ENCODE assay signal across 1 cellular context in the genomic region with DNA sequence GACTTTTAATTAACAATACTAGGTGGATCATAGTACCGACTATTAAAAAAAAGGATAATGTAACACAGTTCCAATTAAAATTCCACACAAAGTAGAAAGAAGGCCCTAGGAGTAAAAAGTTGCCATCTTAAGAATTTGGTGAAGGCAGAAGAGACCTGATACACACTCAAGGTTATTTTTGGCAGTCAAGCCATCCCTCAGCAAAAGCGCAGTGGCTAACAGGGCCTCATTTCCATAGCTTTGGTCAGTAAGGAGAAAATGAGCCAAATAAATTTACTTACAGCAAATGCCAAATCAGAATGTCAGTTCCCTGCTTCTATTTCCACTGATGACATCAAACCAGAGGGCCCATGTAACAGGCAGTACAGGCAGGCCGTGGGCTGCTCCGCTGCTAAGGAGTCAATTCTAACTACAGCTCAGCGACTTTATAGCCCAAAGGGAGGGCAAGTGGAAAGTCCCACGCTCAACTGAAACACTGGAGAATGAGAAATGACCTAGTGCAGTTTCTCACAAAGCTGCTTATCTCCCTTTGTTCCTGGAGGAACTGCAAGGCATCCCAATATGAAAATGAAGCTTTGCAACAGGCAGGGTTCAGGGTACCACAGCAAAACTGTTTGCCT.
TF ChIP-seq lines count a peak whose summit lies in the region.

No MANE protein-coding gene starts in this region.

TF ChIP-seq in GM12878, 131 proteins besides CTCF, POLR2A, EP300 and RAD21 (continues in another document):
- TF ChIP-seq SMARCA5 (IDR thresholded peaks at IDR 0.05) (no peak), ZNF384 (IDR thresholded peaks at IDR 0.05; ENCODE audit: borderline replicate concordance, low read depth, low read length) (no peak), IRF4 (IDR thresholded peaks at IDR 0.05; ENCODE audit: low read depth, low read length) (0 out of 2 replicates have a peak, but pooled peaks have one; percentile 29), NR2F1 (conservative IDR thresholded peaks at IDR 0.05) (no peak), POU2F2 (IDR thresholded peaks at IDR 0.05; ENCODE audit: borderline replicate concordance, low read depth, low read length) (no peak), HDGF (IDR thresholded peaks at IDR 0.05) (no peak), FOXK2 (IDR thresholded peaks at IDR 0.05) (no peak), GABPA (IDR thresholded peaks at IDR 0.05; ENCODE audit: low read depth) (no peak), RUNX3 (IDR thresholded peaks at IDR 0.05; ENCODE audit: low read length) (peak; percentile 21; the same call in 1 of the 2 replicates), ZSCAN29 (IDR thresholded peaks at IDR 0.05) (no peak), CEBPB (IDR thresholded peaks at IDR 0.05; ENCODE audit: borderline replicate concordance in 1 of 2, low read depth in 2 of 2, low read length in 2 of 2) (no peak), EZH2 (IDR thresholded peaks at IDR 0.05; ENCODE audit: borderline replicate concordance, control insufficient read depth, low read depth, low read length) (no peak), BMI1 (IDR thresholded peaks at IDR 0.05; ENCODE audit: borderline replicate concordance) (no peak), ZZZ3 (IDR thresholded peaks at IDR 0.05; ENCODE audit: control insufficient read depth, insufficient read length, low read depth) (no peak), RAD51 (IDR thresholded peaks at IDR 0.05) (no peak), TAF1 (IDR thresholded peaks at IDR 0.05; ENCODE audit: borderline replicate concordance, low read depth, low read length) (no peak), IKZF2 (IDR thresholded peaks at IDR 0.05) (peak; percentile 74 to 75), ZNF24 (IDR thresholded peaks at IDR 0.05) (no peak), CHD2 (IDR thresholded peaks at IDR 0.05; ENCODE audit: borderline replicate concordance, low read depth, low read length) (no peak), POLR2AphosphoS5 (IDR thresholded peaks at IDR 0.05; ENCODE audit: low read length) (peak; percentile 81), HCFC1 (IDR thresholded peaks at IDR 0.05; ENCODE audit: low read length) (no peak), SUPT20H (IDR thresholded peaks at IDR 0.05; ENCODE audit: borderline replicate concordance, control insufficient read depth, low read depth, low read length) (no peak), CHD1 (IDR thresholded peaks at IDR 0.05; ENCODE audit: low read depth, low read length) (no peak), RFX5 (IDR thresholded peaks at IDR 0.05; ENCODE audit: low read depth, low read length) (no peak), RELA (IDR thresholded peaks at IDR 0.05; ENCODE audit: borderline replicate concordance, partially characterized antibody) (peak; percentile 69), SKIL (IDR thresholded peaks at IDR 0.05; ENCODE audit: low read depth, poor library complexity, severe bottlenecking) (no peak), SIX5 (IDR thresholded peaks at IDR 0.05; ENCODE audit: low read depth, low read length, severe bottlenecking) (no peak), STAT1 (conservative IDR thresholded peaks at IDR 0.05) (no peak), HDAC2 (IDR thresholded peaks at IDR 0.05) (no peak), PAX5 (IDR thresholded peaks at IDR 0.05; ENCODE audit: borderline replicate concordance, low read depth, low read length) (no peak), PML (IDR thresholded peaks at IDR 0.05; ENCODE audit: low read length) (no peak), JUNB (IDR thresholded peaks at IDR 0.05) (no peak), TARDBP (IDR thresholded peaks at IDR 0.05; ENCODE audit: borderline replicate concordance) (no peak), BHLHE40 (IDR thresholded peaks at IDR 0.05; ENCODE audit: borderline replicate concordance in 1 of 2, low read depth in 2 of 2, low read length in 1 of 2) (no peak), ZBTB11 (CRISPR knock-in tag; IDR thresholded peaks at IDR 0.05) (no peak), USF2 (IDR thresholded peaks at IDR 0.05; ENCODE audit: borderline replicate concordance, low read depth, low read length) (no peak), JUND (IDR thresholded peaks at IDR 0.05; ENCODE audit: low read depth, low read length) (no peak), ATF7 (IDR thresholded peaks at IDR 0.05; ENCODE audit: low read depth) (peak; percentile 50), TBL1XR1 (IDR thresholded peaks at IDR 0.05; ENCODE audit: low read depth, low read length) (no peak), KDM1A (IDR thresholded peaks at IDR 0.05; ENCODE audit: borderline replicate concordance) (no peak), SMC3 (IDR thresholded peaks at IDR 0.05; ENCODE audit: borderline replicate concordance, low read length) (no peak), KLF5 (IDR thresholded peaks at IDR 0.05; ENCODE audit: partially characterized antibody) (no peak), LARP7 (IDR thresholded peaks at IDR 0.05) (no peak), GATAD2B (conservative IDR thresholded peaks at IDR 0.05; ENCODE audit: low read depth) (no peak), BACH1 (IDR thresholded peaks at IDR 0.05; ENCODE audit: borderline replicate concordance) (0 out of 2 replicates have a peak, but pooled peaks have one; percentile 41), POLR2AphosphoS2 (IDR thresholded peaks at IDR 0.05; ENCODE audit: low read depth, low read length) (no peak)
- TF ChIP-seq, protein P1, sequence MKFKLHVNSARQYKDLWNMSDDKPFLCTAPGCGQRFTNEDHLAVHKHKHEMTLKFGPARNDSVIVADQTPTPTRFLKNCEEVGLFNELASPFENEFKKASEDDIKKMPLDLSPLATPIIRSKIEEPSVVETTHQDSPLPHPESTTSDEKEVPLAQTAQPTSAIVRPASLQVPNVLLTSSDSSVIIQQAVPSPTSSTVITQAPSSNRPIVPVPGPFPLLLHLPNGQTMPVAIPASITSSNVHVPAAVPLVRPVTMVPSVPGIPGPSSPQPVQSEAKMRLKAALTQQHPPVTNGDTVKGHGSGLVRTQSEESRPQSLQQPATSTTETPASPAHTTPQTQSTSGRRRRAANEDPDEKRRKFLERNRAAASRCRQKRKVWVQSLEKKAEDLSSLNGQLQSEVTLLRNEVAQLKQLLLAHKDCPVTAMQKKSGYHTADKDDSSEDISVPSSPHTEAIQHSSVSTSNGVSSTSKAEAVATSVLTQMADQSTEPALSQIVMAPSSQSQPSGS (IDR thresholded peaks at IDR 0.05; ENCODE audit: low read length): peak; percentile 47
- TF ChIP-seq, protein P2, sequence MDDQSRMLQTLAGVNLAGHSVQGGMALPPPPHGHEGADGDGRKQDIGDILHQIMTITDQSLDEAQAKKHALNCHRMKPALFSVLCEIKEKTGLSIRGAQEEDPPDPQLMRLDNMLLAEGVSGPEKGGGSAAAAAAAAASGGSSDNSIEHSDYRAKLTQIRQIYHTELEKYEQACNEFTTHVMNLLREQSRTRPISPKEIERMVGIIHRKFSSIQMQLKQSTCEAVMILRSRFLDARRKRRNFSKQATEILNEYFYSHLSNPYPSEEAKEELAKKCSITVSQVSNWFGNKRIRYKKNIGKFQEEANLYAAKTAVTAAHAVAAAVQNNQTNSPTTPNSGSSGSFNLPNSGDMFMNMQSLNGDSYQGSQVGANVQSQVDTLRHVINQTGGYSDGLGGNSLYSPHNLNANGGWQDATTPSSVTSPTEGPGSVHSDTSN (IDR thresholded peaks at IDR 0.05; ENCODE audit: insufficient replicate concordance, low read depth, low read length): no peak
- TF ChIP-seq, protein P3, sequence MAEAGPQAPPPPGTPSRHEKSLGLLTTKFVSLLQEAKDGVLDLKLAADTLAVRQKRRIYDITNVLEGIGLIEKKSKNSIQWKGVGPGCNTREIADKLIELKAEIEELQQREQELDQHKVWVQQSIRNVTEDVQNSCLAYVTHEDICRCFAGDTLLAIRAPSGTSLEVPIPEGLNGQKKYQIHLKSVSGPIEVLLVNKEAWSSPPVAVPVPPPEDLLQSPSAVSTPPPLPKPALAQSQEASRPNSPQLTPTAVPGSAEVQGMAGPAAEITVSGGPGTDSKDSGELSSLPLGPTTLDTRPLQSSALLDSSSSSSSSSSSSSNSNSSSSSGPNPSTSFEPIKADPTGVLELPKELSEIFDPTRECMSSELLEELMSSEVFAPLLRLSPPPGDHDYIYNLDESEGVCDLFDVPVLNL (IDR thresholded peaks at IDR 0.05; ENCODE audit: low read depth, low read length): no peak
- TF ChIP-seq, protein P4, sequence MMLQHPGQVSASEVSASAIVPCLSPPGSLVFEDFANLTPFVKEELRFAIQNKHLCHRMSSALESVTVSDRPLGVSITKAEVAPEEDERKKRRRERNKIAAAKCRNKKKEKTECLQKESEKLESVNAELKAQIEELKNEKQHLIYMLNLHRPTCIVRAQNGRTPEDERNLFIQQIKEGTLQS (IDR thresholded peaks at IDR 0.05; ENCODE audit: borderline replicate concordance, extremely low read depth, low read depth, low read length): no peak
- TF ChIP-seq, protein P5, sequence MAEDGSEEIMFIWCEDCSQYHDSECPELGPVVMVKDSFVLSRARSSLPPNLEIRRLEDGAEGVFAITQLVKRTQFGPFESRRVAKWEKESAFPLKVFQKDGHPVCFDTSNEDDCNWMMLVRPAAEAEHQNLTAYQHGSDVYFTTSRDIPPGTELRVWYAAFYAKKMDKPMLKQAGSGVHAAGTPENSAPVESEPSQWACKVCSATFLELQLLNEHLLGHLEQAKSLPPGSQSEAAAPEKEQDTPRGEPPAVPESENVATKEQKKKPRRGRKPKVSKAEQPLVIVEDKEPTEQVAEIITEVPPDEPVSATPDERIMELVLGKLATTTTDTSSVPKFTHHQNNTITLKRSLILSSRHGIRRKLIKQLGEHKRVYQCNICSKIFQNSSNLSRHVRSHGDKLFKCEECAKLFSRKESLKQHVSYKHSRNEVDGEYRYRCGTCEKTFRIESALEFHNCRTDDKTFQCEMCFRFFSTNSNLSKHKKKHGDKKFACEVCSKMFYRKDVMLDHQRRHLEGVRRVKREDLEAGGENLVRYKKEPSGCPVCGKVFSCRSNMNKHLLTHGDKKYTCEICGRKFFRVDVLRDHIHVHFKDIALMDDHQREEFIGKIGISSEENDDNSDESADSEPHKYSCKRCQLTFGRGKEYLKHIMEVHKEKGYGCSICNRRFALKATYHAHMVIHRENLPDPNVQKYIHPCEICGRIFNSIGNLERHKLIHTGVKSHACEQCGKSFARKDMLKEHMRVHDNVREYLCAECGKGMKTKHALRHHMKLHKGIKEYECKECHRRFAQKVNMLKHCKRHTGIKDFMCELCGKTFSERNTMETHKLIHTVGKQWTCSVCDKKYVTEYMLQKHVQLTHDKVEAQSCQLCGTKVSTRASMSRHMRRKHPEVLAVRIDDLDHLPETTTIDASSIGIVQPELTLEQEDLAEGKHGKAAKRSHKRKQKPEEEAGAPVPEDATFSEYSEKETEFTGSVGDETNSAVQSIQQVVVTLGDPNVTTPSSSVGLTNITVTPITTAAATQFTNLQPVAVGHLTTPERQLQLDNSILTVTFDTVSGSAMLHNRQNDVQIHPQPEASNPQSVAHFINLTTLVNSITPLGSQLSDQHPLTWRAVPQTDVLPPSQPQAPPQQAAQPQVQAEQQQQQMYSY (CRISPR knock-in tag; IDR thresholded peaks at IDR 0.05): no peak
